Comparison of ENCODE assay signal across 8 cellular contexts in the genomic region with DNA sequence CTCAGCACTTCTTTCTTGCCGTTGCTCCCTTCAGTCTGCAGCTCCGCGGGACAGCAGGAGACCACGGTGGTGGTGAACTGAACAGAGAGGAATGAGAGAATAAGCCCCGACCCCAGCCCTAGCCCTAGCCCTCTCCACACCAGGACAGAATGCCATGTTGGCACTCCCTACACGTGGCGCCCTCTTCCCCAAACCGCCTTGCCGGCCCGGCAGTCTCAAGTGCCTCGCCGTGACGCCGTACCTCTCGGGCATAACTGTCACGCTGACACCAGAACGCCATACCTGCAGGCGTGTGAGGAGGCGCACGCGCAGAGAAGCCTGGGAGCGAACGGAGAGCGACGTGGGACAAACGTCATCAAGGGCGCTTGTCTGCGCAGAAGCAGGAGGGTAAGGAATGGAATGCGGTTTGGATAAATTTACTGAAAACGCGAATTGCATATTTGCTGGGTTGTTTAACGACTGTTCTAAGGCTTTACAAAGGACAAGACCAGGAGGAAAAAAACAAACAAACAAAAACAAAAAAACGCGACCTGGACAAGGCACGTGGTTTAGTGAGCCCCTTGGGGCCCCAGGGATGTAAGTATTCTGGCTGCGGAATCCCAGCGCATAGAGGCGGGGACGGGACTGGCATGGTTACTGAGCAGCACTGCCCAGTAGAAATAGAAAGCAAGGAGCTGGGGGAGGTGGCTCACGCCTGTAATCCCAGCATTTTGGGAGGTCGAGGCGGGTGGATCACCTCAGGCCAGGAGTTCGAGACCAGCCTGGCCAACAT. TPM values are rescaled to one million over a fixed set of nuclear protein-coding genes. Genes with fewer than 3 reads are reported as not detected.
DNase-seq lines count a peak whose midpoint lies in the region; ATAC-seq and TF ChIP-seq lines count a peak whose summit lies in the region.

A gene with protein sequence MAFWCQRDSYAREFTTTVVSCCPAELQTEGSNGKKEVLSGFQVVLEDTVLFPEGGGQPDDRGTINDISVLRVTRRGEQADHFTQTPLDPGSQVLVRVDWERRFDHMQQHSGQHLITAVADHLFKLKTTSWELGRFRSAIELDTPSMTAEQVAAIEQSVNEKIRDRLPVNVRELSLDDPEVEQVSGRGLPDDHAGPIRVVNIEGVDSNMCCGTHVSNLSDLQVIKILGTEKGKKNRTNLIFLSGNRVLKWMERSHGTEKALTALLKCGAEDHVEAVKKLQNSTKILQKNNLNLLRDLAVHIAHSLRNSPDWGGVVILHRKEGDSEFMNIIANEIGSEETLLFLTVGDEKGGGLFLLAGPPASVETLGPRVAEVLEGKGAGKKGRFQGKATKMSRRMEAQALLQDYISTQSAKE (minus strand): TSS at position 294 of the 772 bp plus-strand sequence. CDS start 14 bp downstream, at position 280.

- H3K27ac ChIP-seq in suprapubic skin: peak within 1 kb of the TSS; percentile 73

- H3K27me3 ChIP-seq in suprapubic skin: no peaks in the 10 kb centered on the region

- no peak for TF ChIP-seq CTCF in suprapubic skin (IDR thresholded peaks at IDR 0.05)

- peak; percentile 96 for DNase-seq in ELR (ENCODE audit: low read depth)
- peak; percentile 89 for DNase-seq in NCI-H1092 treated with DMSO at 0.1 percent for 48 hours (lab: John Stamatoyannopoulos, UW)
- peak; percentile 82 for DNase-seq in SKM-1 (lab: John Stamatoyannopoulos, UW; ENCODE audit: unreplicated experiment)
- DNase-seq in glomerular endothelial cell (ENCODE audit: extremely low read depth, low read depth, low spot score): peak; percentile 82
- DNase-seq in occipital lobe (lab: John Stamatoyannopoulos, UW): peak; percentile 82
- peak; percentile 92 for DNase-seq in suprapubic skin (ENCODE audit: low spot score in 2 of 2)

- H3K9me3 ChIP-seq in suprapubic skin: no peaks in the 10 kb centered on the region

- no peaks in the 10 kb centered on the region for H3K27me3 Mint-ChIP-seq in activated naive CD4-positive, alpha-beta T cell treated with anti-CD3 and anti-CD28 coated beads, Interleukin-2, amount 50 U/mL, for 24 hours

- peak within 1 kb of the TSS; percentile 89 for H3K4me3 Mint-ChIP-seq in activated naive CD4-positive, alpha-beta T cell treated with anti-CD3 and anti-CD28 coated beads, Interleukin-2, amount 50 U/mL, for 24 hours

- peak; percentile 76 for ATAC-seq in HG02571 (IDR thresholded peaks at IDR 0.05; ENCODE audit: unreplicated experiment)

- peak; percentile 12 for TF ChIP-seq EP300 in suprapubic skin (IDR thresholded peaks at IDR 0.05)

- H3K4me3 ChIP-seq in suprapubic skin: peak within 1 kb of the TSS; percentile 70

- TF ChIP-seq POLR2A in suprapubic skin (IDR thresholded peaks at IDR 0.05): peak; percentile 33 to 35

- H3K36me3 Mint-ChIP-seq in activated naive CD4-positive, alpha-beta T cell treated with anti-CD3 and anti-CD28 coated beads, Interleukin-2, amount 50 U/mL, for 24 hours: peaks cover 7% of the 10 kb centered on the region

- 2% methylated on average over 43 of the region's 43 CpGs for WGBS in suprapubic skin

- peaks cover 36% of the 10 kb centered on the region for H3K36me3 ChIP-seq in suprapubic skin

- H3K27ac Mint-ChIP-seq in activated naive CD4-positive, alpha-beta T cell treated with anti-CD3 and anti-CD28 coated beads, Interleukin-2, amount 50 U/mL, for 24 hours: peak within 1 kb of the TSS; percentile 97

- peaks cover 20% of the 10 kb centered on the region for H3K4me1 Mint-ChIP-seq in activated naive CD4-positive, alpha-beta T cell treated with anti-CD3 and anti-CD28 coated beads, Interleukin-2, amount 50 U/mL, for 24 hours

- peaks cover 17% of the 10 kb centered on the region for H3K4me1 ChIP-seq in suprapubic skin

- no peaks in the 10 kb centered on the region for H3K9me3 Mint-ChIP-seq in activated naive CD4-positive, alpha-beta T cell treated with anti-CD3 and anti-CD28 coated beads, Interleukin-2, amount 50 U/mL, for 24 hours

RNA-seq across cellular contexts. Expression of the gene that starts here (rescaled TPM):
- 20.1 and 34.1 TPM in 2 replicates for total RNA-seq in glomerular endothelial cell
- 26.8 TPM for total RNA-seq in occipital lobe
- 10 to 100 TPM; 13.6 to 25.1 (median 16.9) TPM for total RNA-seq in suprapubic skin

Comparison
In these comparisons a context has a peak if more than half of its experiments do, and no peak if none do; other contexts are left out.
1. Peak in every context shown above with its lines: DNase-seq, ATAC-seq, H3K4me3 ChIP-seq and H3K27ac ChIP-seq.